In genomic region chr6:119110601-119111548, GRCh38 we compare ENCODE assay signal across 8 cellular contexts. TPM values are rescaled to one million over a fixed set of nuclear protein-coding genes. Genes with fewer than 3 reads are reported as not detected.
DNase-seq lines count a peak whose midpoint lies in the region; ATAC-seq, FAIRE-seq and TF ChIP-seq lines count a peak whose summit lies in the region.

No MANE protein-coding gene starts in this region.

- no peak overlapping the region for H2AFZ ChIP-seq in GM23338

- no peak overlapping the region for H3K4me2 ChIP-seq in GM23338

- peak; percentile 94 for FAIRE-seq in kidney (lab: Jason Lieb, UNC)

- intact Hi-C loops in kidney (cut with DNase I) = no loop called here

- H3K4me3 Mint-ChIP-seq in GM23338 = no peak overlapping the region
- no peak overlapping the region for H3K4me3 Mint-ChIP-seq in stimulated activated naive B cell treated with anti-CD40 and anti-IgM and Interleukin-4, amounts not matched to agents 10 μg/mL and 1 μg/mL and 100 μg/mL, for 72 hours

- H3K9me3 ChIP-seq in SK-N-MC (ENCODE audit: low read depth, low read length) (no peaks in the 10 kb centered on the region), kidney (ENCODE audit: control insufficient read depth in 1 of 2, low read length in 2 of 2) (no peaks in the 10 kb centered on the region)

- H3K27ac ChIP-seq in GM23338 (ENCODE audit: low read depth) (no peak overlapping the region), SK-N-MC (no peak overlapping the region), kidney (ENCODE audit: low read depth in 2 of 2, low read length in 2 of 2) (no peak overlapping the region)

- no peak overlapping the region for H3K9ac ChIP-seq in SK-N-MC (ENCODE audit: insufficient read length)
- H3K9ac ChIP-seq in kidney (ENCODE audit: low read length in 2 of 2) = no peak overlapping the region

- H3K4me1 ChIP-seq in GM23338 (ENCODE audit: insufficient read depth) (peaks cover 5% of the 10 kb centered on the region), kidney (ENCODE audit: control insufficient read depth in 1 of 2, insufficient read depth in 1 of 2, low read depth in 1 of 2, low read length in 2 of 2) (no peaks in the 10 kb centered on the region)

- no peaks in the 10 kb centered on the region for H3K27me3 Mint-ChIP-seq in GM23338 (ENCODE audit: insufficient read depth, low read depth, poor library complexity)
- peaks cover 5 to 9% of the 10 kb centered on the region in 2 donors for H3K27me3 Mint-ChIP-seq in stimulated activated naive B cell treated with anti-CD40 and anti-IgM and Interleukin-4, amounts not matched to agents 10 μg/mL and 1 μg/mL and 100 μg/mL, for 72 hours

- H3K27me3 ChIP-seq in GM23338 (ENCODE audit: insufficient read depth) = no peaks in the 10 kb centered on the region

- DNase-seq in activated CD8-positive, alpha-beta memory T cell treated with anti-CD3 and anti-CD28 coated beads, Interleukin-2, amount 50 U/mL, for 4 hours = peak; percentile 34
- DNase-seq in activated CD8-positive, alpha-beta memory T cell treated with anti-CD3 and anti-CD28 coated beads for 24 hours = no peak
- peak; percentile 75 for DNase-seq in GM23338 (ENCODE audit: low spot score)
- DNase-seq in LNCaP clone FGC (ENCODE audit: low read depth) = no peak
- peak; percentile 40 for DNase-seq in SK-N-MC (ENCODE audit: low read depth, low spot score)
- peak; percentile 73 to 74 for DNase-seq in cardiac fibroblast (ENCODE audit: low read depth in 2 of 2)
- DNase-seq in kidney = no peak
- DNase-seq in stimulated activated naive B cell treated with anti-CD40 and anti-IgM and Interleukin-4, amounts not matched to agents 10 μg/mL and 1 μg/mL and 100 μg/mL, for 72 hours = no peak

- H3K36me3 Mint-ChIP-seq in GM23338 (ENCODE audit: low read depth) = no peaks in the 10 kb centered on the region
- H3K36me3 Mint-ChIP-seq in stimulated activated naive B cell treated with anti-CD40 and anti-IgM and Interleukin-4, amounts not matched to agents 10 μg/mL and 1 μg/mL and 100 μg/mL, for 72 hours = no peaks in the 10 kb centered on the region

- no peak overlapping the region for H3K4me3 ChIP-seq in GM23338
- H3K4me3 ChIP-seq in LNCaP clone FGC (ENCODE audit: low read depth, low read length) = no peak overlapping the region
- no peak overlapping the region for H3K4me3 ChIP-seq in SK-N-MC
- no peak overlapping the region for H3K4me3 ChIP-seq in cardiac fibroblast (replicated peaks in 1 of 2; ENCODE audit: low read depth in 2 of 2, low read length in 2 of 2)
- no peak overlapping the region for H3K4me3 ChIP-seq in kidney (ENCODE audit: low read length in 2 of 2)

- H3K4me1 Mint-ChIP-seq in GM23338 = peaks cover 19% of the 10 kb centered on the region
- H3K4me1 Mint-ChIP-seq in stimulated activated naive B cell treated with anti-CD40 and anti-IgM and Interleukin-4, amounts not matched to agents 10 μg/mL and 1 μg/mL and 100 μg/mL, for 72 hours = peaks cover 4 to 6% of the 10 kb centered on the region in 2 donors

- no peak overlapping the region for H3K27ac Mint-ChIP-seq in GM23338
- no peak overlapping the region for H3K27ac Mint-ChIP-seq in stimulated activated naive B cell treated with anti-CD40 and anti-IgM and Interleukin-4, amounts not matched to agents 10 μg/mL and 1 μg/mL and 100 μg/mL, for 72 hours

- no peaks in the 10 kb centered on the region for H3F3A ChIP-seq in GM23338 (replicated peaks; ENCODE audit: low read depth)

- H3K79me2 ChIP-seq in GM23338 (replicated peaks; ENCODE audit: insufficient read depth) = no peaks in the 10 kb centered on the region

- TF ChIP-seq CTCF in GM23338 (conservative IDR thresholded peaks at IDR 0.05; ENCODE audit: low read depth in 2 of 2) (peak; percentile 82 to 83), LNCaP clone FGC (IDR thresholded peaks at IDR 0.05; ENCODE audit: control insufficient read depth, extremely low read depth, insufficient read depth) (peak; percentile 62), cardiac fibroblast (IDR thresholded peaks at IDR 0.05; ENCODE audit: low read depth, low read length) (peak; percentile 37), kidney (IDR thresholded peaks at IDR 0.05; ENCODE audit: borderline replicate concordance, extremely low read depth, insufficient read depth) (peak; percentile 66)

- H3K9me2 ChIP-seq in GM23338 (ENCODE audit: insufficient read depth) = no peaks in the 10 kb centered on the region

- H3K36me3 ChIP-seq in GM23338 (ENCODE audit: insufficient read depth) = no peaks in the 10 kb centered on the region
- no peaks in the 10 kb centered on the region for H3K36me3 ChIP-seq in SK-N-MC (ENCODE audit: insufficient read depth, low read length)
- H3K36me3 ChIP-seq in kidney (ENCODE audit: control insufficient read depth in 1 of 2, insufficient read depth in 2 of 2, low read length in 2 of 2) = no peaks in the 10 kb centered on the region

- H3K9me3 Mint-ChIP-seq in GM23338 = no peaks in the 10 kb centered on the region
- no peaks in the 10 kb centered on the region for H3K9me3 Mint-ChIP-seq in stimulated activated naive B cell treated with anti-CD40 and anti-IgM and Interleukin-4, amounts not matched to agents 10 μg/mL and 1 μg/mL and 100 μg/mL, for 72 hours

- H4K20me1 ChIP-seq in GM23338 (replicated peaks; ENCODE audit: insufficient read depth) = no peaks in the 10 kb centered on the region

- ATAC-seq in GM23338 = peak; percentile 87
- ATAC-seq in stimulated activated naive B cell treated with anti-CD40 and anti-IgM and Interleukin-4, amounts not matched to agents 10 μg/mL and 1 μg/mL and 100 μg/mL, for 72 hours (replicated peaks) = peak; percentile 79 to 82

TF ChIP-seq in GM23338, 12 proteins besides CTCF, POLR2A, EP300 and RAD21:
- TF ChIP-seq EZH2 (IDR thresholded peaks at IDR 0.05; ENCODE audit: low read depth, unreplicated experiment) = no peak
- no peak for TF ChIP-seq EZH2phosphoT487 (IDR thresholded peaks at IDR 0.05; ENCODE audit: unreplicated experiment)
- no peak for TF ChIP-seq JUNB (IDR thresholded peaks at IDR 0.05; ENCODE audit: unreplicated experiment)

RNA-seq across cellular contexts. Expression of gene FAM184A, which starts 32.4 kb away (rescaled TPM):
- 8.3 and 18.6 TPM in 2 replicates for total RNA-seq in GM23338 (2014; rRNA removed; shearing (Covaris generic))
- polyA plus RNA-seq in GM23338 (2016; fragmentation: Nextera tagmentation; extraction: Ambion mirVana) (10.6 and 13.7 TPM in 2 replicates), kidney (ENCODE audit: insufficient read depth, low read depth, low replicate concordance) (9.0 TPM)
- total RNA-seq in kidney = 3.4 TPM

Comparison
In these comparisons a context has a peak if more than half of its experiments do, and no peak if none do; other contexts are left out.
1. DNase-seq: peak in activated CD8-positive, alpha-beta memory T cell treated with anti-CD3 and anti-CD28 coated beads, Interleukin-2, amount 50 U/mL, for 4 hours (single experiment), GM23338 (single experiment), SK-N-MC (single experiment) and cardiac fibroblast (2 of 2); none in activated CD8-positive, alpha-beta memory T cell treated with anti-CD3 and anti-CD28 coated beads for 24 hours (single experiment), LNCaP clone FGC (single experiment), kidney (single experiment) and stimulated activated naive B cell treated with anti-CD40 and anti-IgM and Interleukin-4, amounts not matched to agents 10 μg/mL and 1 μg/mL and 100 μg/mL, for 72 hours (single experiment).
2. Peak in every context shown above with its lines, with median percentiles within 50 percentile points of each other: CTCF ChIP-seq.